Comparison of ENCODE assay signal across 8 cellular contexts in the genomic region with DNA sequence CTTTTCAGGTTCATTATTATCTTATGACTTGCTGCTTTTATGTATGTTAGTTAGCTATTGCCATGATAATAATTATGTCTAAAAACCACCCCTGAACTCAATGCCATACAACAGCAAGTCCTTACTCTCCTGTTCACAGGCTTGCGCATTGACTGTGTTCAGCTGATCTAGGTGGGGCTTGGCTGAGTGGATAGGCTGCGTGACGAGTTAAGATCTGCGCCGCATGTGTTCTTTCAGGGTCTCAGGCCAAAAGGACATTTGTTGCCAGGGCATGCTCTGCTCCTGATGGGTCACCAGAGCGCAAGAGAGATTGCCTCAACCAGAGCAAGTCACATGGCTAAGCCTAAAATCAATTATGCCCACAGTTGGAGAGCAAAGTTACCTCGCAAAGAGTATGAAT. TPM values are rescaled to one million over a fixed set of nuclear protein-coding genes. Genes with fewer than 3 reads are reported as not detected.
DNase-seq lines count a peak whose midpoint lies in the region; ATAC-seq, FAIRE-seq and TF ChIP-seq lines count a peak whose summit lies in the region.

No MANE protein-coding gene starts in this region.

- CTCF ChIA-PET in PC-9 (lab: Charles Lee) (no interaction called here), endothelial cell of umbilical vein (lab: Charles Lee) (no interaction called here)

- no peaks in the 10 kb centered on the region for H3K9me2 ChIP-seq in PC-9 (ENCODE audit: insufficient read depth)

- BruUV-seq in PC-9 (replicated peaks; lab: Mats Ljungman, UMichigan) (no TSS peak), endothelial cell of umbilical vein (replicated peaks; lab: Mats Ljungman, UMichigan) (no TSS peak)

- peak overlapping the region; percentile 53 for H3K27ac ChIP-seq in PC-9
- H3K27ac ChIP-seq in endothelial cell of umbilical vein (ENCODE audit: insufficient read depth, low read depth, low read length) = no peak overlapping the region

- peaks cover 9% of the 10 kb centered on the region for H3K4me1 ChIP-seq in PC-9 (replicated peaks; ENCODE audit: insufficient read depth)
- no peaks in the 10 kb centered on the region for H3K4me1 ChIP-seq in endothelial cell of umbilical vein (ENCODE audit: control insufficient read depth, extremely low read depth, insufficient read depth, low read length)

- no peaks in the 10 kb centered on the region for H3F3A ChIP-seq in PC-9 (ENCODE audit: insufficient read depth, low read depth)

- no peaks in the 10 kb centered on the region for H3K9me1 ChIP-seq in endothelial cell of umbilical vein (replicated peaks; ENCODE audit: control insufficient read depth, extremely low read depth, insufficient read depth, low read length)

- no peak for TF ChIP-seq CTCF in PC-9 (conservative IDR thresholded peaks at IDR 0.05)
- TF ChIP-seq CTCF in endothelial cell of umbilical vein (IDR thresholded peaks at IDR 0.05; ENCODE audit: extremely low read depth in 1 of 2, insufficient read depth in 1 of 2, low read depth in 1 of 2, low read length in 2 of 2) = no peak

- H2AFZ ChIP-seq in PC-9 (peak overlapping the region; percentile 97), endothelial cell of umbilical vein (ENCODE audit: low read depth, low read length) (peak overlapping the region; percentile 52)

- H3K36me3 ChIP-seq in PC-9 (ENCODE audit: low read depth) = peaks cover 35% of the 10 kb centered on the region
- no peaks in the 10 kb centered on the region for H3K36me3 ChIP-seq in endothelial cell of umbilical vein (ENCODE audit: control insufficient read depth in 2 of 2, extremely low read depth in 1 of 2, insufficient read depth in 2 of 2, low read length in 2 of 2)

- POLR2A ChIA-PET in PC-9 (lab: Charles Lee; ENCODE audit: unreplicated experiment) = no interaction called here
- POLR2A ChIA-PET in endothelial cell of umbilical vein (lab: Charles Lee) = no interaction called here

- H3K4me2 ChIP-seq in PC-9 (peak overlapping the region; percentile 90), endothelial cell of umbilical vein (ENCODE audit: insufficient read depth, low read length) (peak overlapping the region; percentile 59)

- no peaks in the 10 kb centered on the region for H4K20me1 ChIP-seq in PC-9 (ENCODE audit: insufficient read depth)
- no peaks in the 10 kb centered on the region for H4K20me1 ChIP-seq in endothelial cell of umbilical vein (replicated peaks; ENCODE audit: control insufficient read depth, extremely low read depth, insufficient read depth, low read length)

- H3K4me3 ChIP-seq in PC-9 (peak overlapping the region; percentile 80), endothelial cell of umbilical vein (replicated peaks in 1 of 3; ENCODE audit: insufficient read depth in 1 of 3, low read depth in 1 of 3, low read length in 3 of 3) (peak overlapping the region in 2 of 3 experiments; percentile 50 to 99)

- H3K27ac Mint-ChIP-seq in natural killer cell treated with Interleukin-12 subunit alpha and Interleukin-12 subunit beta and Interleukin-15 and Interleukin-18, amount 100 ng/mL, for 72 hours = peak overlapping the region; percentile 91

- peak; percentile 15 for DNase-seq in GF-D8 (lab: John Stamatoyannopoulos, UW)
- no peak for DNase-seq in PC-9
- DNase-seq in endothelial cell of umbilical vein (ENCODE audit: low read depth, low spot score) = no peak
- DNase-seq in natural killer cell treated with Interleukin-12 subunit alpha and Interleukin-12 subunit beta and Interleukin-15 and Interleukin-18, amount 100 ng/mL, for 72 hours (ENCODE audit: low spot score) = no peak
- DNase-seq in activated effector memory CD4-positive, alpha-beta T cell treated with anti-CD3 and anti-CD28 coated beads, Interleukin-2, amount 50 U/mL, for 16 hours = no peak
- DNase-seq in RKO (ENCODE audit: low spot score) = no peak

- peaks cover 47% of the 10 kb centered on the region for H3K36me3 Mint-ChIP-seq in natural killer cell treated with Interleukin-12 subunit alpha and Interleukin-12 subunit beta and Interleukin-15 and Interleukin-18, amount 100 ng/mL, for 72 hours

- peaks cover 3% of the 10 kb centered on the region for H3K9me3 Mint-ChIP-seq in natural killer cell treated with Interleukin-12 subunit alpha and Interleukin-12 subunit beta and Interleukin-15 and Interleukin-18, amount 100 ng/mL, for 72 hours

- no peak for TF ChIP-seq POLR2A in endothelial cell of umbilical vein (IDR thresholded peaks at IDR 0.05; ENCODE audit: low read depth, low read length)

- H3K79me2 ChIP-seq in PC-9 (ENCODE audit: low read depth) (peaks cover 7% of the 10 kb centered on the region; the same call in 1 of the 2 replicates), endothelial cell of umbilical vein (ENCODE audit: control insufficient read depth, insufficient read depth, low read length) (no peaks in the 10 kb centered on the region)

- peaks cover 28 to 34% of the 10 kb centered on the region in 2 donors for H3K4me1 Mint-ChIP-seq in natural killer cell treated with Interleukin-12 subunit alpha and Interleukin-12 subunit beta and Interleukin-15 and Interleukin-18, amount 100 ng/mL, for 72 hours (ENCODE audit: low read depth in 2 of 2)

- H3K27me3 ChIP-seq in PC-9 (ENCODE audit: insufficient read depth, low read depth) (no peaks in the 10 kb centered on the region), endothelial cell of umbilical vein (ENCODE audit: control insufficient read depth in 2 of 2, insufficient read depth in 2 of 2, low read length in 2 of 2) (no peaks in the 10 kb centered on the region)

- H3K9me3 ChIP-seq in PC-9 (ENCODE audit: insufficient read depth, low read depth) (peaks cover 29% of the 10 kb centered on the region), endothelial cell of umbilical vein (replicated peaks; ENCODE audit: control insufficient read depth, insufficient read depth, low read length) (no peaks in the 10 kb centered on the region)

- H3K9ac ChIP-seq in endothelial cell of umbilical vein (replicated peaks; ENCODE audit: extremely low read depth, insufficient read depth, low read length) = peak overlapping the region; percentile 59

- dilution Hi-C loops in endothelial cell of umbilical vein (cut with MboI; ENCODE audit: extremely low pct_ligation_motif_present, low sequenced_read_pairs) = no loop called here

- H3K4me3 Mint-ChIP-seq in natural killer cell treated with Interleukin-12 subunit alpha and Interleukin-12 subunit beta and Interleukin-15 and Interleukin-18, amount 100 ng/mL, for 72 hours = peak overlapping the region; percentile 96

- no peak for ATAC-seq in natural killer cell treated with Interleukin-12 subunit alpha and Interleukin-12 subunit beta and Interleukin-15 and Interleukin-18, amount 100 ng/mL, for 72 hours
- ATAC-seq in GM21737 (IDR thresholded peaks at IDR 0.05; ENCODE audit: unreplicated experiment) (no peak), GM21825 (IDR thresholded peaks at IDR 0.05; ENCODE audit: unreplicated experiment) (no peak)

- FAIRE-seq in endothelial cell of umbilical vein (lab: Jason Lieb, UNC) = no peak

- intact Hi-C loops in PC-9 (cut with micrococcal nuclease; ENCODE audit: unreplicated experiment) = loop anchor here (1.0 to 2.0 kb wide), 2 partner anchors 66 to 146 kb away; a partner anchor contains a TSS
- intact Hi-C loops in endothelial cell of umbilical vein (cut with micrococcal nuclease) = loop anchor here (1.0 to 5.0 kb wide), 7 partner anchors 67 to 855 kb away; a partner anchor contains a TSS

- H3K27me3 Mint-ChIP-seq in natural killer cell treated with Interleukin-12 subunit alpha and Interleukin-12 subunit beta and Interleukin-15 and Interleukin-18, amount 100 ng/mL, for 72 hours = no peaks in the 10 kb centered on the region

TF ChIP-seq in endothelial cell of umbilical vein, 7 proteins besides CTCF, POLR2A, EP300 and RAD21:
- TF ChIP-seq JUN (IDR thresholded peaks at IDR 0.05; ENCODE audit: borderline replicate concordance, insufficient read depth, insufficient read length, low read depth) = no peak
- TF ChIP-seq GATA2 (IDR thresholded peaks at IDR 0.05; ENCODE audit: insufficient read depth, insufficient read length, low read depth, low read length) = no peak
- no peak for TF ChIP-seq FOS (IDR thresholded peaks at IDR 0.05; ENCODE audit: borderline replicate concordance, insufficient read depth, low read length)
- TF ChIP-seq, protein P1, sequence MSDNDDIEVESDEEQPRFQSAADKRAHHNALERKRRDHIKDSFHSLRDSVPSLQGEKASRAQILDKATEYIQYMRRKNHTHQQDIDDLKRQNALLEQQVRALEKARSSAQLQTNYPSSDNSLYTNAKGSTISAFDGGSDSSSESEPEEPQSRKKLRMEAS (IDR thresholded peaks at IDR 0.05; ENCODE audit: insufficient read depth, insufficient read length) = no peak
- no peak for TF ChIP-seq POLR2AphosphoS5 (IDR thresholded peaks at IDR 0.05; ENCODE audit: insufficient read depth, low read depth, low read length)
- TF ChIP-seq EZH2 (IDR thresholded peaks at IDR 0.05; ENCODE audit: borderline replicate concordance, low read depth, low read length, severe bottlenecking) = no peak
- TF ChIP-seq MYC (IDR thresholded peaks at IDR 0.05; ENCODE audit: low read depth, low read length) = no peak

RNA-seq across cellular contexts. Expression of a gene that starts 0.9 kb away (rescaled TPM):
- total RNA-seq in PC-9 (2021) (5.8 and 6.4 TPM in 2 replicates), endothelial cell of umbilical vein (4.1 and 6.4 TPM in 2 replicates)
- 2.5 and 3.1 TPM in 2 replicates for polyA plus RNA-seq in endothelial cell of umbilical vein
- 2.2 and 2.9 TPM in 2 replicates for polyA plus RNA-seq in endothelial cell of umbilical vein (2011; cell fraction: cytosol; rRNA removed)
- polyA plus RNA-seq in endothelial cell of umbilical vein (2011; cell fraction: nucleus; rRNA removed) = 2.6 and 3.1 TPM in 2 replicates
- polyA plus RNA-seq in endothelial cell of umbilical vein (2012) = 2.9 and 3.3 TPM in 2 replicates
- 8.6 and 9.3 TPM in 2 replicates for polyA minus RNA-seq in endothelial cell of umbilical vein
- polyA minus RNA-seq in endothelial cell of umbilical vein (2011; cell fraction: cytosol; rRNA and poly(A)+ RNA removed) = not detected
- polyA minus RNA-seq in endothelial cell of umbilical vein (2011; cell fraction: nucleus; rRNA and poly(A)+ RNA removed) = 4.7 and 11.9 TPM in 2 replicates
- 10 to 100 TPM in 1 of 2 donors, 1 to 10 TPM in 1; 8.0 to 12.7 TPM for total RNA-seq in natural killer cell treated with Interleukin-12 subunit alpha and Interleukin-12 subunit beta and Interleukin-15 and Interleukin-18, amount 100 ng/mL, for 72 hours

RNA-seq across cellular contexts. Expression of a gene that starts 0.9 kb away (rescaled TPM):
- total RNA-seq in PC-9 (2021) (2.6 and 3.1 TPM in 2 replicates), endothelial cell of umbilical vein (1.2 and 1.3 TPM in 2 replicates)
- 0.41 and 0.47 TPM in 2 replicates for polyA plus RNA-seq in endothelial cell of umbilical vein
- polyA plus RNA-seq in endothelial cell of umbilical vein (2011; cell fraction: cytosol; rRNA removed) = 0.54 and 0.63 TPM in 2 replicates
- polyA plus RNA-seq in endothelial cell of umbilical vein (2011; cell fraction: nucleus; rRNA removed) = 0.49 and 0.70 TPM in 2 replicates
- polyA plus RNA-seq in endothelial cell of umbilical vein (2012) = 0.60 and 0.68 TPM in 2 replicates
- 0.83 and 1.4 TPM in 2 replicates for polyA minus RNA-seq in endothelial cell of umbilical vein
- not detected for polyA minus RNA-seq in endothelial cell of umbilical vein (2011; cell fraction: cytosol; rRNA and poly(A)+ RNA removed)
- 0.91 and 1.1 TPM in 2 replicates for polyA minus RNA-seq in endothelial cell of umbilical vein (2011; cell fraction: nucleus; rRNA and poly(A)+ RNA removed)
- 1 to 10 TPM; 3.3 to 6.8 TPM for total RNA-seq in natural killer cell treated with Interleukin-12 subunit alpha and Interleukin-12 subunit beta and Interleukin-15 and Interleukin-18, amount 100 ng/mL, for 72 hours
